Comparison of ENCODE assay signal across 10 cellular contexts in genomic region chr5:179762781-179763176, GRCh38. TPM values are rescaled to one million over a fixed set of nuclear protein-coding genes. Genes with fewer than 3 reads are reported as not detected.
A peak's percentile ranks its signal among the peaks of the same experiment; 100 is the strongest.
DNase-seq lines count a peak whose midpoint lies in the region; ATAC-seq and TF ChIP-seq lines count a peak whose summit lies in the region.
"Had no signal": no experiment of that assay in that cellular context is flagged by ENCODE, and none has a peak within 500 bp of the region (broad histone marks: within the 10 kb centered on the region; RNA-seq: fewer than 3 reads in every experiment).

No MANE protein-coding gene starts in this region.

- H2AFZ ChIP-seq in mammary epithelial cell (ENCODE audit: low read depth, low read length): no peak overlapping the region

- H3K36me3 Mint-ChIP-seq in naive thymus-derived CD8-positive, alpha-beta T cell: peaks cover 0 to 36% (median 0%) of the 10 kb centered on the region in 3 donors

- peak overlapping the region; percentile 17 for H3K4me2 ChIP-seq in mammary epithelial cell (ENCODE audit: insufficient read depth, low read depth, low read length)

- H3K9ac ChIP-seq in HUES6 (ENCODE audit: low read length) (peak overlapping the region; percentile 6), mammary epithelial cell (ENCODE audit: insufficient read depth, low read length) (no peak overlapping the region)

- no peaks in the 10 kb centered on the region for H4K20me1 ChIP-seq in mammary epithelial cell (ENCODE audit: insufficient read depth, low read length)

- H3K79me2 ChIP-seq in mammary epithelial cell (ENCODE audit: insufficient read depth, low read length): peaks cover 79% of the 10 kb centered on the region

- no peak for TF ChIP-seq CTCF in AG09319 (IDR thresholded peaks at IDR 0.05; ENCODE audit: low read depth, low read length)
- no peak for TF ChIP-seq CTCF in mammary epithelial cell (conservative IDR thresholded peaks at IDR 0.05 in 1 of 2, IDR thresholded peaks at IDR 0.05 in 1 of 2; ENCODE audit: extremely low read depth in 1 of 2, insufficient read depth in 1 of 2, low read depth in 1 of 2, low read length in 2 of 2)

- H3K4me1 Mint-ChIP-seq in naive thymus-derived CD8-positive, alpha-beta T cell: peaks cover 33 to 74% (median 59%) of the 10 kb centered on the region in 4 donors

- DNase-seq in AG09319 (ENCODE audit: extremely low read depth, low read depth): peak; percentile 34
- peak; percentile 58 for DNase-seq in mammary epithelial cell
- no peak for DNase-seq in naive thymus-derived CD8-positive, alpha-beta T cell
- DNase-seq in NOMO-1 treated with DMSO at 0.1 percent for 48 hours (lab: John Stamatoyannopoulos, UW; ENCODE audit: unreplicated experiment): no peak
- DNase-seq: T1000 had no signal

- peak overlapping the region in 8 of 10 donors; percentile 37 to 93 (median 78) for H3K27ac Mint-ChIP-seq in naive thymus-derived CD8-positive, alpha-beta T cell

- H3K9me3 Mint-ChIP-seq in naive thymus-derived CD8-positive, alpha-beta T cell: no peaks in the 10 kb centered on the region
- H3K9me3 Mint-ChIP-seq: central memory CD8-positive, alpha-beta T cell had no signal

- WGBS in mammary epithelial cell (ENCODE audit: low coverage, missing lambda C conversion rate): 0% methylated on average over 3 of the region's 3 CpGs

- H3K36me3 ChIP-seq in HUES6 (ENCODE audit: control insufficient read depth, insufficient read depth, low read length): peaks cover 27% of the 10 kb centered on the region
- H3K36me3 ChIP-seq in mammary epithelial cell (ENCODE audit: insufficient read depth, low read length): peaks cover 8% of the 10 kb centered on the region

- H3K27ac ChIP-seq in HUES6 (ENCODE audit: low read depth, low read length) (no peak overlapping the region), mammary epithelial cell (ENCODE audit: insufficient read depth, low read depth, low read length) (no peak overlapping the region)

- CTCF ChIA-PET in mammary epithelial cell (lab: Charles Lee; ENCODE audit: low non-redundant PET): interaction anchor here (0.7 to 0.9 kb wide), 2 partner anchors 29 to 33 kb away, joined by 3 to 4 read pairs; no protein-coding TSS in a partner anchor

- POLR2A ChIA-PET in naive thymus-derived CD8-positive, alpha-beta T cell (lab: Charles Lee): interaction anchor here (0.6 to 2.1 kb wide), 3 partner anchors 31 to 1584 kb away, joined by 3 to 14 read pairs (median 6); partner anchors contain the start of gene LTC4S

- no peaks in the 10 kb centered on the region for H3K27me3 Mint-ChIP-seq in naive thymus-derived CD8-positive, alpha-beta T cell
- H3K27me3 Mint-ChIP-seq: central memory CD8-positive, alpha-beta T cell had no signal

- dilution Hi-C loops in mammary epithelial cell (cut with HindIII; ENCODE audit: low sequenced_read_pairs): no loop called here

- intact Hi-C loops in mammary epithelial cell (cut with micrococcal nuclease): loop anchor here (1.0 to 2.0 kb wide), 6 partner anchors 30 to 328 kb away; partner anchors contain the start of genes MAML1, MRNIP and TBC1D9B

- H3K9me3 ChIP-seq in HUES6 (ENCODE audit: control insufficient read depth, insufficient read depth, low read depth, low read length) (no peaks in the 10 kb centered on the region), mammary epithelial cell (replicated peaks; ENCODE audit: insufficient read depth, low read length) (no peaks in the 10 kb centered on the region)

- H3K4me3 Mint-ChIP-seq in naive thymus-derived CD8-positive, alpha-beta T cell: no peak overlapping the region
- H3K4me3 Mint-ChIP-seq: central memory CD8-positive, alpha-beta T cell had no signal

- H3K27me3 ChIP-seq in HUES6 (ENCODE audit: control insufficient read depth, insufficient read depth, low read length) (no peaks in the 10 kb centered on the region), mammary epithelial cell (ENCODE audit: insufficient read depth, low read length) (no peaks in the 10 kb centered on the region)

- ATAC-seq in naive thymus-derived CD8-positive, alpha-beta T cell: peak in 1 of 2 donors; percentile 4
- ATAC-seq in HG03460 (IDR thresholded peaks at IDR 0.05; ENCODE audit: unreplicated experiment): no peak
- no peak for ATAC-seq in HG03280 (IDR thresholded peaks at IDR 0.05; ENCODE audit: unreplicated experiment)
- ATAC-seq in GM18520 (IDR thresholded peaks at IDR 0.05; ENCODE audit: unreplicated experiment): no peak

- H3K4me1 ChIP-seq in HUES6 (ENCODE audit: control insufficient read depth, insufficient read depth, low read length) (peaks cover 49% of the 10 kb centered on the region), mammary epithelial cell (ENCODE audit: insufficient read depth, low read length) (peaks cover 47% of the 10 kb centered on the region)

- BruUV-seq in mammary epithelial cell (replicated peaks; lab: Mats Ljungman, UMichigan): no TSS peak

- H3K4me3 ChIP-seq in HUES6 (ENCODE audit: low read depth, low read length): no peak overlapping the region
- no peak overlapping the region for H3K4me3 ChIP-seq in mammary epithelial cell (replicated peaks in 1 of 3; ENCODE audit: insufficient read depth in 1 of 3, low read depth in 2 of 3, low read length in 3 of 3)

- in situ Hi-C loops in mammary epithelial cell (cut with MboI; ENCODE audit: low sequenced_read_pairs in 2 of 2): no loop called here

RNA-seq across cellular contexts. Expression of gene MAML1, which starts 30.2 kb away (rescaled TPM):
- 10 to 100 TPM; 10.5 to 17.7 TPM for total RNA-seq in mammary epithelial cell
- 5.8 TPM for polyA plus RNA-seq in mammary epithelial cell
- 32.4 TPM for polyA minus RNA-seq in mammary epithelial cell
- total RNA-seq in naive thymus-derived CD8-positive, alpha-beta T cell: 10 to 100 TPM; 45.0 to 48.5 TPM
- 1 to 10 TPM; 2.8 to 9.6 (median 3.3) TPM for polyA plus RNA-seq in naive thymus-derived CD8-positive, alpha-beta T cell

RNA-seq across cellular contexts. Expression of gene LTC4S, which starts 31.0 kb away (rescaled TPM):
- under 1 TPM; 0.50 to 0.82 TPM for total RNA-seq in mammary epithelial cell
- 0.29 TPM for polyA plus RNA-seq in mammary epithelial cell
- polyA minus RNA-seq in mammary epithelial cell: not detected
- 1 to 10 TPM; 5.5 to 6.1 TPM for total RNA-seq in naive thymus-derived CD8-positive, alpha-beta T cell
- polyA plus RNA-seq in naive thymus-derived CD8-positive, alpha-beta T cell: 1 to 10 TPM; 1.5 to 2.9 (median 2.0) TPM

RNA-seq across cellular contexts. Expression of gene MGAT4B, which starts 43.9 kb away (rescaled TPM):
- total RNA-seq in mammary epithelial cell: 100 to 1,000 TPM in 1 of 2 donors, 10 to 100 TPM in 1; 88.0 to 143 TPM
- polyA plus RNA-seq in mammary epithelial cell: 157 TPM
- polyA minus RNA-seq in mammary epithelial cell: 181 TPM
- total RNA-seq in naive thymus-derived CD8-positive, alpha-beta T cell: 100 to 1,000 TPM; 170 to 175 TPM
- polyA plus RNA-seq in naive thymus-derived CD8-positive, alpha-beta T cell: 10 to 100 TPM in 2 of 3 donors, 1 to 10 TPM in 1; 7.8 to 20.9 (median 13.5) TPM

RNA-seq across cellular contexts. Expression of gene SQSTM1, which starts 57.9 kb away (rescaled TPM):
- total RNA-seq in mammary epithelial cell: 100 to 1,000 TPM; 230 to 379 TPM
- polyA plus RNA-seq in mammary epithelial cell: 84.0 TPM
- 66.6 TPM for polyA minus RNA-seq in mammary epithelial cell
- 100 to 1,000 TPM; 357 to 370 TPM for total RNA-seq in naive thymus-derived CD8-positive, alpha-beta T cell
- polyA plus RNA-seq in naive thymus-derived CD8-positive, alpha-beta T cell: 100 to 1,000 TPM; 144 to 157 (median 150) TPM

Comparison
In these comparisons a context has a peak if more than half of its experiments do, and no peak if none do; other contexts are left out.
1. DNase-seq: peak in AG09319 (single experiment) and mammary epithelial cell (single experiment); none in naive thymus-derived CD8-positive, alpha-beta T cell (0 of 10) and NOMO-1 treated with DMSO at 0.1 percent for 48 hours (single experiment).